ENCODE assay signal across 20 cellular contexts in the genomic region with DNA sequence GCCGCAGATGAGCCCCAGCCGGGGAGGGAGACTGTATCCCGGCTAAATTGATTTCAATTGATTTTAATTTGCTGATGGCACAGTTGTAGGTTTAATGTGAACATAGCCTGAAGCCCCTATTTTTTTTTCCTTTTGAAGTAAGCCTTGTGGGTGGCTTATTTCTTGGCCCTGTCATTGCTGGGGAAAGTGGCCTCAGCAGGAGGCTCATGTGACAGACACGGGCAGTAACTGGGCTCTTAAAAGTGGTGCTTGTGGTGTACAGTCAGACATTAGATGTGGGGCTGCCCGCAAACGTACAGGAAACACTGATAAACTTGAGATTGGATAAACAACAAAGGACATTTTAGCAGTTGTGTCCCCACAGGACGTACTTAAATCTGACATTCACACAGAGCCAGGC.
"Had no signal": no experiment of that assay in that cellular context is flagged by ENCODE, and none has a peak within 500 bp of the region (broad histone marks: within the 10 kb centered on the region; RNA-seq: fewer than 3 reads in every experiment).

No MANE protein-coding gene starts in this region.

- H3K4me1 ChIP-seq: adrenal gland, ascending aorta, psoas muscle, right atrium auricular region, tibial artery had no signal

- H3K4me1 Mint-ChIP-seq: activated T-helper 17 cell treated with anti-CD3 and anti-CD28 coated beads, Interleukin-2, amount 50 U/mL, for 72 hours; naive thymus-derived CD4-positive, alpha-beta T cell had no signal

- H3K4me3 ChIP-seq: adrenal gland, ascending aorta, lung, psoas muscle, right atrium auricular region, skin epidermis, tibial artery had no signal

- H3K27me3 ChIP-seq: adrenal gland, ascending aorta, brain microvascular endothelial cell, right atrium auricular region had no signal

- H3K27ac Mint-ChIP-seq: activated naive CD8-positive, alpha-beta T cell; activated T-cell treated with anti-CD3 and anti-CD28 coated beads, Interleukin-2, amount 50 U/mL, for 24 hours; activated T-helper 17 cell treated with anti-CD3 and anti-CD28 coated beads, Interleukin-2, amount 50 U/mL, for 72 hours; dendritic cell treated with granulocyte-macrophage colony-stimulating factor and Interleukin-4, amounts not matched to agents 40 ng/mL and 50 ng/mL, for 4 days; naive thymus-derived CD4-positive, alpha-beta T cell; stimulated activated naive CD8-positive, alpha-beta T cell treated with anti-CD3 and anti-CD28 coated beads, Interleukin-15, Interleukin-2, amounts not matched to agents 100 ng/mL and 50 ng/mL, for 24 hours; T-helper 2 cell treated with Interferon-gamma antibody and Interleukin-4, amounts not matched to agents 5 μg/mL and 100 μg/mL, for 36 hours had no signal

- H3K27ac ChIP-seq: adrenal gland, ascending aorta, brain microvascular endothelial cell, psoas muscle, right atrium auricular region, skin epidermis, tibial artery, WERI-Rb-1 had no signal

- DNase-seq: activated CD4-positive, alpha-beta T cell treated with anti-CD3 and anti-CD28 coated beads for 1 hour; activated T-cell treated with anti-CD3 and anti-CD28 coated beads, Interleukin-2, amount 50 U/mL, for 24 hours; brain microvascular endothelial cell; caudate nucleus; effector CD4-positive, alpha-beta T cell; naive thymus-derived CD4-positive, alpha-beta T cell; psoas muscle; stimulated activated CD4-positive, alpha-beta T cell treated with anti-CD3 and anti-CD28 coated beads, Interleukin-1b, Interleukin-23, amount 100 ng/mL, for 48 hours; tibial artery; WERI-Rb-1 had no signal

- H3K36me3 Mint-ChIP-seq: activated naive CD8-positive, alpha-beta T cell had no signal

- H3K9me3 ChIP-seq: adrenal gland, psoas muscle had no signal

- H3K36me3 ChIP-seq: adrenal gland, ascending aorta, brain microvascular endothelial cell, right atrium auricular region, tibial artery, WERI-Rb-1 had no signal

- H3K27me3 Mint-ChIP-seq: dendritic cell treated with granulocyte-macrophage colony-stimulating factor and Interleukin-4, amounts not matched to agents 40 ng/mL and 50 ng/mL, for 4 days; stimulated activated naive CD8-positive, alpha-beta T cell treated with anti-CD3 and anti-CD28 coated beads, Interleukin-15, Interleukin-2, amounts not matched to agents 100 ng/mL and 50 ng/mL, for 24 hours had no signal

- H3K4me3 Mint-ChIP-seq: activated naive CD8-positive, alpha-beta T cell; activated T-cell treated with anti-CD3 and anti-CD28 coated beads, Interleukin-2, amount 50 U/mL, for 24 hours; activated T-helper 17 cell treated with anti-CD3 and anti-CD28 coated beads, Interleukin-2, amount 50 U/mL, for 72 hours; dendritic cell treated with granulocyte-macrophage colony-stimulating factor and Interleukin-4, amounts not matched to agents 40 ng/mL and 50 ng/mL, for 4 days; naive thymus-derived CD4-positive, alpha-beta T cell; stimulated activated naive CD8-positive, alpha-beta T cell treated with anti-CD3 and anti-CD28 coated beads, Interleukin-15, Interleukin-2, amounts not matched to agents 100 ng/mL and 50 ng/mL, for 24 hours; T-helper 2 cell treated with Interferon-gamma antibody and Interleukin-4, amounts not matched to agents 5 μg/mL and 100 μg/mL, for 36 hours had no signal
